Comparison of ENCODE assay signal across 8 cellular contexts in genomic region chr12:12561305-12562015, GRCh38. TPM values are rescaled to one million over a fixed set of nuclear protein-coding genes. Genes with fewer than 3 reads are reported as not detected.
DNase-seq lines count a peak whose midpoint lies in the region; ATAC-seq and TF ChIP-seq lines count a peak whose summit lies in the region.

No MANE protein-coding gene starts in this region.

- DNase-seq in DMS53 (lab: John Stamatoyannopoulos, UW) (peak; percentile 88), HuH-7 (ENCODE audit: low spot score) (peak; percentile 32), UCSD-AML1 (lab: John Stamatoyannopoulos, UW; ENCODE audit: unreplicated experiment) (peak; percentile 25), brain microvascular endothelial cell (peak; percentile 29), sigmoid colon (peak; percentile 89)

- ATAC-seq in HG03565 (IDR thresholded peaks at IDR 0.05; ENCODE audit: unreplicated experiment) (no peak), GM18511 (IDR thresholded peaks at IDR 0.05; ENCODE audit: unreplicated experiment) (no peak)

- 1% methylated on average over 60 of the region's 60 CpGs for WGBS in sigmoid colon, 2 donors

- H3K36me3 ChIP-seq in brain microvascular endothelial cell (replicated peaks) (no peaks in the 10 kb centered on the region), sigmoid colon (no peaks in the 10 kb centered on the region)

- peaks cover 0 to 40% (median 25%) of the 10 kb centered on the region in 4 donors for H3K4me1 ChIP-seq in sigmoid colon

- intact Hi-C loops in sigmoid colon (cut with DNase I), result loop anchor here (2.0 to 5.0 kb wide), 7 partner anchors 49 to 1839 kb away; partner anchors contain the start of genes BORCS5, CDKN1B, CREBL2 and ETV6

- TF ChIP-seq CTCF in brain microvascular endothelial cell (IDR thresholded peaks at IDR 0.05; ENCODE audit: low read depth, low read length, missing control alignments) (no peak), sigmoid colon (IDR thresholded peaks at IDR 0.05) (no peak)

- no peaks in the 10 kb centered on the region for H3K27me3 ChIP-seq in brain microvascular endothelial cell (replicated peaks)
- no peaks in the 10 kb centered on the region for H3K27me3 ChIP-seq in sigmoid colon

- in situ Hi-C loops in brain microvascular endothelial cell (cut with HindIII; ENCODE audit: low pct_ligation_motif_present, low sequenced_read_pairs), result no loop called here

- peak in 1 of 4 donors; percentile 12 for TF ChIP-seq EP300 in sigmoid colon (IDR thresholded peaks at IDR 0.05)

- TF ChIP-seq POLR2A in sigmoid colon (IDR thresholded peaks at IDR 0.05), result no peak

- H3K27ac ChIP-seq in brain microvascular endothelial cell, result peak overlapping the region; percentile 92
- peak overlapping the region; percentile 96 to 100 (median 100) for H3K27ac ChIP-seq in sigmoid colon

- H3K4me3 ChIP-seq in brain microvascular endothelial cell (ENCODE audit: low read depth, low read length) (peak overlapping the region; percentile 81), iPS-18c (ENCODE audit: insufficient read depth, low read depth, low read length) (peak overlapping the region; percentile 73), sigmoid colon (peak overlapping the region; percentile 88 to 96 (median 92))

- no peaks in the 10 kb centered on the region for H3K9me3 ChIP-seq in iPS-18c (ENCODE audit: control insufficient read depth, insufficient read depth, low read length)
- no peaks in the 10 kb centered on the region for H3K9me3 ChIP-seq in sigmoid colon

RNA-seq across cellular contexts. Expression of gene DUSP16, which starts 1.2 kb away (rescaled TPM):
- 10 to 100 TPM in 3 of 4 donors, 1 to 10 TPM in 1; 8.6 to 13.8 (median 11.2) TPM for total RNA-seq in sigmoid colon
- 10 to 100 TPM; 13.8 to 27.3 (median 21.1) TPM for polyA plus RNA-seq in sigmoid colon

RNA-seq across cellular contexts. Expression of gene CREBL2, which starts 50.2 kb away (rescaled TPM):
- 10 to 100 TPM; 35.0 to 59.9 (median 46.5) TPM for total RNA-seq in sigmoid colon
- 10 to 100 TPM; 19.0 to 37.8 (median 33.8) TPM for polyA plus RNA-seq in sigmoid colon

Comparison
In these comparisons a context has a peak if more than half of its experiments do, and no peak if none do; other contexts are left out.
1. DNase-seq: peak in every context shown above with its lines; median percentile 89 in sigmoid colon; 88 in DMS53; 32 in HuH-7; 29 in brain microvascular endothelial cell; 25 in UCSD-AML1.